15 cellular contexts compared by ENCODE assay signal in genomic region chr11:83438438-83438837, GRCh38.
DNase-seq lines count a peak whose midpoint lies in the region; ATAC-seq, FAIRE-seq and TF ChIP-seq lines count a peak whose summit lies in the region.
"Had no signal": no experiment of that assay in that cellular context is flagged by ENCODE, and none has a peak within 500 bp of the region (broad histone marks: within the 10 kb centered on the region; RNA-seq: fewer than 3 reads in every experiment).

No MANE protein-coding gene starts in this region.

- H2BK15ac ChIP-seq in H9 (ENCODE audit: low read depth, low read length) (no peak overlapping the region), H1 (ENCODE audit: low read length) (no peak overlapping the region)

- no peak overlapping the region for H2BK12ac ChIP-seq in H9 (ENCODE audit: insufficient read length, low read depth, low read length)
- H2BK12ac ChIP-seq in H1 (ENCODE audit: low read depth, low read length), result no peak overlapping the region

- H3K9me3 Mint-ChIP-seq in H9, result no peaks in the 10 kb centered on the region
- H3K9me3 Mint-ChIP-seq in stimulated activated naive B cell treated with anti-CD40 and anti-IgM and Interleukin-4, amounts not matched to agents 10 μg/mL and 1 μg/mL and 100 μg/mL, for 72 hours, result no peaks in the 10 kb centered on the region
- H3K9me3 Mint-ChIP-seq: activated naive CD8-positive, alpha-beta T cell treated with anti-CD3 and anti-CD28 coated beads, Interleukin-2, amount 10 ng/mL, durations not matched to agents 7 days and 5 days had no signal

- peak; percentile 98 to 100 for ATAC-seq in stimulated activated naive B cell treated with anti-CD40 and anti-IgM and Interleukin-4, amounts not matched to agents 10 μg/mL and 1 μg/mL and 100 μg/mL, for 72 hours (replicated peaks)
- ATAC-seq: left colon, mucosa of descending colon had no signal

- H3K14ac ChIP-seq in H9 (ENCODE audit: insufficient read depth, low read length) (no peak overlapping the region), H1 (ENCODE audit: insufficient read length) (no peak overlapping the region)

- H3K9me3 ChIP-seq in H9 (ENCODE audit: control insufficient read depth, low read depth, low read length) (no peaks in the 10 kb centered on the region), H1 (ENCODE audit: insufficient read depth in 2 of 2, low read depth in 1 of 2, low read length in 1 of 2) (no peaks in the 10 kb centered on the region)
- H3K9me3 ChIP-seq: mucosa of descending colon had no signal

- WGBS in H9 (ENCODE audit: extremely low coverage, insufficient read length, low lambda C conversion rate), result no CpG with 5 or more reads among the region's 2 CpGs
- WGBS in H1 (ENCODE audit: extremely low coverage in 1 of 2, insufficient coverage in 1 of 2, insufficient read length in 1 of 2, insufficient replicate concordance in 2 of 2, low coverage in 1 of 2, low lambda C conversion rate in 2 of 2, missing lambda C conversion rate in 1 of 2), 2 experiments, result no CpG with 5 or more reads among the region's 2 CpGs

- H3K27ac Mint-ChIP-seq in H9, result peak overlapping the region in 1 of 3 experiments; percentile 18; a peak in 1 of 7 replicates
- H3K27ac Mint-ChIP-seq in stimulated activated naive B cell treated with anti-CD40 and anti-IgM and Interleukin-4, amounts not matched to agents 10 μg/mL and 1 μg/mL and 100 μg/mL, for 72 hours, result no peak overlapping the region
- H3K27ac Mint-ChIP-seq: activated naive CD8-positive, alpha-beta T cell treated with anti-CD3 and anti-CD28 coated beads, Interleukin-2, amount 10 ng/mL, durations not matched to agents 7 days and 5 days had no signal

- CTCF ChIA-PET in H1 (lab: Charles Lee; ENCODE audit: partially characterized antibody), result no interaction called here

- peak overlapping the region; percentile 10 for H3K18ac ChIP-seq in H9 (ENCODE audit: insufficient read length, low read depth, low read length)
- H3K18ac ChIP-seq in H1 (ENCODE audit: extremely low read depth, low read length), result 0 out of 2 replicates have a peak overlapping the region, but pooled peaks have one; percentile 3

- no peaks in the 10 kb centered on the region for H3K79me1 ChIP-seq in H9 (ENCODE audit: insufficient read depth, low read depth, low read length, poor library complexity, severe bottlenecking)
- H3K79me1 ChIP-seq in H1 (ENCODE audit: low read depth, low read length), result no peaks in the 10 kb centered on the region

- H3K23me2 ChIP-seq in H9 (ENCODE audit: insufficient read length, low read depth, low read length, poor library complexity, severe bottlenecking), result no peaks in the 10 kb centered on the region
- no peaks in the 10 kb centered on the region for H3K23me2 ChIP-seq in H1 (ENCODE audit: low read depth, low read length)

- TF ChIP-seq CTCF in H9 (conservative IDR thresholded peaks at IDR 0.05) (no peak), NB4 (IDR thresholded peaks at IDR 0.05; ENCODE audit: low read depth, low read length) (no peak), H1 (IDR thresholded peaks at IDR 0.05; ENCODE audit: control extremely low read depth in 1 of 3, insufficient read depth in 1 of 3, low read depth in 1 of 3, low read length in 3 of 3) (no peak)

- no peak overlapping the region for H2AK5ac ChIP-seq in H9 (ENCODE audit: insufficient read length, low read length)
- no peak overlapping the region for H2AK5ac ChIP-seq in H1 (ENCODE audit: low read depth, low read length)

- H4K91ac ChIP-seq in H9 (ENCODE audit: insufficient read length, low read depth, low read length) (no peak overlapping the region), H1 (replicated peaks; ENCODE audit: insufficient read length, low read length) (no peak overlapping the region)

- FAIRE-seq in H1 (lab: Jason Lieb, UNC), result no peak
- FAIRE-seq in H54 (lab: Jason Lieb, UNC), result no peak

- H2AFZ ChIP-seq in H9 (ENCODE audit: low read length) (no peak overlapping the region), H1 (ENCODE audit: low read length) (no peak overlapping the region)

- POLR2A ChIA-PET in H1 (lab: Charles Lee; ENCODE audit: partially characterized antibody), result no interaction called here

- TF ChIP-seq EP300 in H1 (IDR thresholded peaks at IDR 0.05; ENCODE audit: borderline replicate concordance in 1 of 2, low read depth in 2 of 2, low read length in 2 of 2), result no peak

- H4K20me1 ChIP-seq in H9 (ENCODE audit: control insufficient read depth, insufficient read depth, insufficient read length) (no peaks in the 10 kb centered on the region), H1 (replicated peaks in 1 of 2; ENCODE audit: control insufficient read depth in 1 of 2, insufficient read depth in 2 of 2, low read length in 2 of 2) (no peaks in the 10 kb centered on the region)

- no peaks in the 10 kb centered on the region for H3K27me3 ChIP-seq in H9 (ENCODE audit: insufficient read depth, low read length)
- H3K27me3 ChIP-seq in H1 (replicated peaks in 1 of 4; ENCODE audit: control insufficient read depth in 3 of 4, extremely low read depth in 1 of 4, insufficient read depth in 3 of 4, low read length in 3 of 4), result peaks cover 0 to 1% (median 0%) of the 10 kb centered on the region in 4 experiments; a peak in 1 of 7 replicates
- H3K27me3 ChIP-seq in H7 (ENCODE audit: control insufficient read depth, insufficient read depth, low read length), result no peaks in the 10 kb centered on the region

- H3K27ac ChIP-seq in H9 (ENCODE audit: insufficient read length, low read depth, low read length), result no peak overlapping the region
- no peak overlapping the region for H3K27ac ChIP-seq in H1 (ENCODE audit: low read depth, low read length)

- H3K4me2 ChIP-seq in H9 (ENCODE audit: insufficient read depth, insufficient read length, low read length), result no peak overlapping the region
- H3K4me2 ChIP-seq in H1 (ENCODE audit: insufficient read depth in 1 of 2, low read depth in 2 of 2, low read length in 2 of 2), result no peak overlapping the region

- H2BK120ac ChIP-seq in H9 (ENCODE audit: low read depth, low read length, poor library complexity, severe bottlenecking) (no peak overlapping the region), H1 (replicated peaks; ENCODE audit: low read depth, low read length) (no peak overlapping the region)

- H3K27me3 Mint-ChIP-seq in H9 (ENCODE audit: low read depth), result no peaks in the 10 kb centered on the region
- no peaks in the 10 kb centered on the region for H3K27me3 Mint-ChIP-seq in stimulated activated naive B cell treated with anti-CD40 and anti-IgM and Interleukin-4, amounts not matched to agents 10 μg/mL and 1 μg/mL and 100 μg/mL, for 72 hours
- H3K27me3 Mint-ChIP-seq: activated naive CD8-positive, alpha-beta T cell treated with anti-CD3 and anti-CD28 coated beads, Interleukin-2, amount 10 ng/mL, durations not matched to agents 7 days and 5 days had no signal

- H3K4me1 ChIP-seq in H9 (ENCODE audit: insufficient read depth, low read length), result peaks cover 3% of the 10 kb centered on the region; the same call in 1 of the 2 replicates
- peaks cover 0 to 5% (median 1%) of the 10 kb centered on the region in 4 experiments; a peak in 3 of 7 replicates for H3K4me1 ChIP-seq in H1 (replicated peaks in 1 of 4; ENCODE audit: control insufficient read depth in 3 of 4, insufficient read depth in 4 of 4, low read length in 3 of 4)

- H3K4me3 Mint-ChIP-seq in H9, result no peak overlapping the region
- H3K4me3 Mint-ChIP-seq in stimulated activated naive B cell treated with anti-CD40 and anti-IgM and Interleukin-4, amounts not matched to agents 10 μg/mL and 1 μg/mL and 100 μg/mL, for 72 hours, result no peak overlapping the region
- H3K4me3 Mint-ChIP-seq: activated naive CD8-positive, alpha-beta T cell treated with anti-CD3 and anti-CD28 coated beads, Interleukin-2, amount 10 ng/mL, durations not matched to agents 7 days and 5 days had no signal

- H3K4me3 ChIP-seq in NB4 (ENCODE audit: low read depth, low read length), result no peak overlapping the region
- H3K4me3 ChIP-seq in H1 (ENCODE audit: extremely low read depth in 1 of 4, insufficient read depth in 2 of 4, low read depth in 3 of 4, low read length in 4 of 4), result no peak overlapping the region
- H3K4me3 ChIP-seq in H7 (ENCODE audit: insufficient read depth, low read depth, low read length), result no peak overlapping the region
- H3K4me3 ChIP-seq: mucosa of descending colon had no signal

- TF ChIP-seq POLR2A in NB4 (IDR thresholded peaks at IDR 0.05; ENCODE audit: extremely low read depth, insufficient read length), result no peak
- TF ChIP-seq POLR2A in H1 (IDR thresholded peaks at IDR 0.05; ENCODE audit: control extremely low read depth in 1 of 2, low read depth in 2 of 2, low read length in 2 of 2), result no peak
- no peak for TF ChIP-seq POLR2A in H54 (IDR thresholded peaks at IDR 0.05; ENCODE audit: low read depth, low read length)

- H3K56ac ChIP-seq in H9 (ENCODE audit: insufficient read length, low read depth, low read length) (no peak overlapping the region), H1 (replicated peaks; ENCODE audit: insufficient read length, low read depth, low read length) (no peak overlapping the region)

- peaks cover 0 to 18% of the 10 kb centered on the region in 2 experiments for H3K4me1 Mint-ChIP-seq in H9
- no peaks in the 10 kb centered on the region for H3K4me1 Mint-ChIP-seq in stimulated activated naive B cell treated with anti-CD40 and anti-IgM and Interleukin-4, amounts not matched to agents 10 μg/mL and 1 μg/mL and 100 μg/mL, for 72 hours
- H3K4me1 Mint-ChIP-seq: activated naive CD8-positive, alpha-beta T cell treated with anti-CD3 and anti-CD28 coated beads, Interleukin-2, amount 10 ng/mL, durations not matched to agents 7 days and 5 days had no signal

- H3K9ac ChIP-seq in H9 (ENCODE audit: extremely low read depth, insufficient read length, low read length) (no peak overlapping the region), H1 (replicated peaks in 1 of 4; ENCODE audit: extremely low read depth in 1 of 4, low read depth in 3 of 4, low read length in 3 of 4) (no peak overlapping the region)

- DNase-seq in H9 (no peak), NB4 (ENCODE audit: low read depth) (peak; percentile 68), H1 (ENCODE audit: low read depth in 1 of 2, low spot score in 2 of 2) (no peak), H7 (no peak), H54 (ENCODE audit: insufficient read length, low spot score) (no peak), dermis blood vessel endothelial cell (no peak)
- DNase-seq in stimulated activated naive B cell treated with anti-CD40 and anti-IgM and Interleukin-4, amounts not matched to agents 10 μg/mL and 1 μg/mL and 100 μg/mL, for 72 hours, result peak; percentile 8
- DNase-seq: activated CD4-positive, CD25-positive, alpha-beta regulatory T cell treated with anti-CD3 and anti-CD28 coated beads, Interleukin-2, amount 50 U/mL, for 72 hours; activated naive CD8-positive, alpha-beta T cell treated with anti-CD3 and anti-CD28 coated beads, Interleukin-2, amount 10 ng/mL, durations not matched to agents 7 days and 5 days; effector memory CD4-positive, alpha-beta T cell; left colon; mucosa of descending colon; NCI-H524 treated with DMSO at 0.1 percent for 48 hours; retina; T-helper 9 cell had no signal

- no peak overlapping the region for H3T11ph ChIP-seq in H9 (ENCODE audit: low read length)

- H3K79me2 ChIP-seq in H9 (ENCODE audit: insufficient read depth, low read length), result no peaks in the 10 kb centered on the region
- H3K79me2 ChIP-seq in H1 (ENCODE audit: control insufficient read depth in 1 of 2, insufficient read depth in 2 of 2, low read length in 2 of 2), result no peaks in the 10 kb centered on the region

- no peaks in the 10 kb centered on the region for H3K36me3 Mint-ChIP-seq in H9 (ENCODE audit: insufficient read depth in 1 of 3, low read depth in 3 of 3)
- no peaks in the 10 kb centered on the region for H3K36me3 Mint-ChIP-seq in stimulated activated naive B cell treated with anti-CD40 and anti-IgM and Interleukin-4, amounts not matched to agents 10 μg/mL and 1 μg/mL and 100 μg/mL, for 72 hours
- H3K36me3 Mint-ChIP-seq: activated naive CD8-positive, alpha-beta T cell treated with anti-CD3 and anti-CD28 coated beads, Interleukin-2, amount 10 ng/mL, durations not matched to agents 7 days and 5 days had no signal

- H3K4ac ChIP-seq in H9 (ENCODE audit: low read depth, low read length) (no peak overlapping the region; the same call in 1 of the 2 replicates), H1 (replicated peaks; ENCODE audit: insufficient read length, low read depth, low read length) (no peak overlapping the region)

- no peak for TF ChIP-seq RAD21 in H1 (IDR thresholded peaks at IDR 0.05 in 1 of 2, conservative IDR thresholded peaks at IDR 0.05 in 1 of 2; ENCODE audit: low read depth in 2 of 2, low read length in 2 of 2)

- no peak overlapping the region for H3K23ac ChIP-seq in H9 (ENCODE audit: insufficient read length, low read depth, low read length)
- no peak overlapping the region for H3K23ac ChIP-seq in H1 (ENCODE audit: insufficient read length)

- no peaks in the 10 kb centered on the region for H3K36me3 ChIP-seq in H1 (ENCODE audit: control insufficient read depth in 2 of 4, insufficient read depth in 4 of 4, low read length in 3 of 4)
- H3K36me3 ChIP-seq in H7 (replicated peaks; ENCODE audit: control insufficient read depth, insufficient read depth, low read length), result no peaks in the 10 kb centered on the region

- H4K5ac ChIP-seq in H9 (ENCODE audit: insufficient read length, low read depth, low read length) (no peak overlapping the region), H1 (ENCODE audit: insufficient read length, low read depth, low read length) (no peak overlapping the region)

- H2BK20ac ChIP-seq in H9 (ENCODE audit: low read depth, low read length, poor library complexity, severe bottlenecking), result no peak overlapping the region
- H2BK20ac ChIP-seq in H1 (ENCODE audit: low read length), result no peak overlapping the region

- H4K8ac ChIP-seq in H9 (replicated peaks; ENCODE audit: insufficient read length, low read depth, low read length) (no peak overlapping the region), H1 (ENCODE audit: extremely low read depth, insufficient read depth, low read length) (no peak overlapping the region)

- H2BK5ac ChIP-seq in H9 (ENCODE audit: insufficient read length, low read length), result no peak overlapping the region
- peak overlapping the region; percentile 35; the same call in 1 of the 2 replicates for H2BK5ac ChIP-seq in H1 (ENCODE audit: low read depth, low read length)

Comparison
In these comparisons a context has a peak if more than half of its experiments do, and no peak if none do; other contexts are left out.
1. DNase-seq: peak in NB4 (single experiment) and stimulated activated naive B cell treated with anti-CD40 and anti-IgM and Interleukin-4, amounts not matched to agents 10 μg/mL and 1 μg/mL and 100 μg/mL, for 72 hours (single experiment); none in H9 (single experiment), H1 (0 of 2), H7 (single experiment), H54 (single experiment) and dermis blood vessel endothelial cell (single experiment).